10 cellular contexts compared by ENCODE assay signal in the genomic region with DNA sequence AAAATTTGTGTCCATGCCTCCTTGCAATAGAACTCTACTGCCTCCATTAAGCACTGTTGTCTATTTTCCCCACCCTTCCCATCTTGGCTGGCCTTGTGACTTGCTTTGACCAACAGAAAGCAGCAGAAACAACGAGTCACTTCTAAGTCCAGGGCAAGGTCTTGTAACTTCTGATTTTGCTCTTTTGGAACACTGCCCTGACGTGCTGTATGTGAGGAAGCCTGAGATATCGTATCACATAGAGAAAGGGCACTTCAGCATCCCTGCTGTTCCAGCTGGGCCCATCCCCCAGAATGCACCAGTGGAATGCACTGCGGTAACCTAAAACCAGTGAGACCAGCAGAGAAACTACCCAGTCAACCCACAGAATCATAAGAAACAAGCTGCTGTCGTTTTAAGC. TPM values are rescaled to one million over a fixed set of nuclear protein-coding genes. Genes with fewer than 3 reads are reported as not detected.
A peak's percentile ranks its signal among the peaks of the same experiment; 100 is the strongest.
DNase-seq lines count a peak whose midpoint lies in the region; ATAC-seq and TF ChIP-seq lines count a peak whose summit lies in the region.
"Had no signal": no experiment of that assay in that cellular context is flagged by ENCODE, and none has a peak within 500 bp of the region (broad histone marks: within the 10 kb centered on the region; RNA-seq: fewer than 3 reads in every experiment).

No MANE protein-coding gene starts in this region.

- H3K36me3 ChIP-seq in uterus, result no peaks in the 10 kb centered on the region
- H3K36me3 ChIP-seq in ovary, result no peaks in the 10 kb centered on the region

- 56 to 70% (median 61%) methylated on average over 5 of the region's 5 CpGs for WGBS in ovary, 3 donors

- TF ChIP-seq EP300 in ovary (IDR thresholded peaks at IDR 0.05), result no peak

- no peak overlapping the region for H3K27ac ChIP-seq in RWPE1
- no peak overlapping the region for H3K27ac ChIP-seq in uterus
- no peak overlapping the region for H3K27ac ChIP-seq in ovary

- CTCF ChIA-PET in HEK293T (lab: Yijun Ruan, JAX) (no interaction called here), RWPE1 (lab: Yijun Ruan, JAX) (no interaction called here)

- ATAC-seq in HG03159 (IDR thresholded peaks at IDR 0.05; ENCODE audit: unreplicated experiment), result no peak
- ATAC-seq in GM21529 (IDR thresholded peaks at IDR 0.05; ENCODE audit: unreplicated experiment), result no peak

- H3K9me3 ChIP-seq in uterus (no peaks in the 10 kb centered on the region), ovary (no peaks in the 10 kb centered on the region)

- H3K27me3 ChIP-seq in uterus (no peaks in the 10 kb centered on the region), ovary (no peaks in the 10 kb centered on the region)

- DNase-seq in HEK293T (ENCODE audit: extremely low spot score) (peak; percentile 69), RWPE1 (ENCODE audit: low spot score) (peak; percentile 4), fibroblast of the conjunctiva (ENCODE audit: low read depth) (peak; percentile 66), retina (peak; percentile 6), uterus (no peak), ovary (no peak)
- DNase-seq: activated naive CD4-positive, alpha-beta T cell treated with Interleukin-2 at 50 U/mL for 16 hours; Karpas-422 had no signal

- intact Hi-C loops in uterus (cut with DNase I; ENCODE audit: low total_unique reads), result no loop called here
- intact Hi-C loops in ovary (cut with DNase I), result no loop called here

- POLR2A ChIA-PET in HEK293T (lab: Yijun Ruan, JAX), result no interaction called here
- POLR2A ChIA-PET in RWPE1 (lab: Yijun Ruan, JAX; ENCODE audit: low non-redundant PET), result no interaction called here

- no peak for TF ChIP-seq POLR2A in uterus (IDR thresholded peaks at IDR 0.05)
- TF ChIP-seq POLR2A in ovary (IDR thresholded peaks at IDR 0.05), result no peak

- H3K4me3 ChIP-seq in uterus (no peak overlapping the region), ovary (no peak overlapping the region)

- H3K4me1 ChIP-seq in uterus (peaks cover 0 to 11% of the 10 kb centered on the region in 2 donors), ovary (ENCODE audit: insufficient read depth) (peaks cover 6% of the 10 kb centered on the region)

- no peak for TF ChIP-seq CTCF in RWPE1 (conservative IDR thresholded peaks at IDR 0.05; ENCODE audit: low read depth)
- no peak for TF ChIP-seq CTCF in uterus (IDR thresholded peaks at IDR 0.05)
- no peak for TF ChIP-seq CTCF in ovary (IDR thresholded peaks at IDR 0.05)

TF ChIP-seq in HEK293T, 16 proteins besides CTCF, POLR2A, EP300 and RAD21:
- TF ChIP-seq CTBP1 (IDR thresholded peaks at IDR 0.05; ENCODE audit: borderline replicate concordance) (no peak), FOXA1 (IDR thresholded peaks at IDR 0.05) (no peak), FOXM1 (IDR thresholded peaks at IDR 0.05; ENCODE audit: borderline replicate concordance) (no peak), SUZ12 (IDR thresholded peaks at IDR 0.05) (no peak), TARDBP (IDR thresholded peaks at IDR 0.05) (no peak), FOXK2 (IDR thresholded peaks at IDR 0.05) (no peak)
- TF ChIP-seq, protein P1, sequence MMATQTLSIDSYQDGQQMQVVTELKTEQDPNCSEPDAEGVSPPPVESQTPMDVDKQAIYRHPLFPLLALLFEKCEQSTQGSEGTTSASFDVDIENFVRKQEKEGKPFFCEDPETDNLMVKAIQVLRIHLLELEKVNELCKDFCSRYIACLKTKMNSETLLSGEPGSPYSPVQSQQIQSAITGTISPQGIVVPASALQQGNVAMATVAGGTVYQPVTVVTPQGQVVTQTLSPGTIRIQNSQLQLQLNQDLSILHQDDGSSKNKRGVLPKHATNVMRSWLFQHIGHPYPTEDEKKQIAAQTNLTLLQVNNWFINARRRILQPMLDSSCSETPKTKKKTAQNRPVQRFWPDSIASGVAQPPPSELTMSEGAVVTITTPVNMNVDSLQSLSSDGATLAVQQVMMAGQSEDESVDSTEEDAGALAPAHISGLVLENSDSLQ (IDR thresholded peaks at IDR 0.05), result no peak

RNA-seq across cellular contexts. Expression of gene NCKAP1, which starts 28.1 kb away (rescaled TPM):
- total RNA-seq in uterus (100 to 1,000 TPM in 3 of 4 donors, 10 to 100 TPM in 1; 55.3 to 284 (median 167) TPM), ovary (100 to 1,000 TPM in 5 of 7 donors, 10 to 100 TPM in 2; 78.7 to 122 (median 109) TPM)
- polyA plus RNA-seq in ovary, result 10 to 100 TPM; 59.9 to 66.3 TPM

Comparison
In these comparisons a context has a peak if more than half of its experiments do, and no peak if none do; other contexts are left out.
1. DNase-seq: peak in HEK293T (single experiment), RWPE1 (single experiment), fibroblast of the conjunctiva (single experiment) and retina (single experiment); none in uterus (0 of 2) and ovary (0 of 5).